In genomic region chr11:114440971-114441810, GRCh38 we compare ENCODE assay signal across 8 cellular contexts. TPM values are rescaled to one million over a fixed set of nuclear protein-coding genes. Genes with fewer than 3 reads are reported as not detected.
A peak's percentile ranks its signal among the peaks of the same experiment; 100 is the strongest.
DNase-seq lines count a peak whose midpoint lies in the region; ATAC-seq and TF ChIP-seq lines count a peak whose summit lies in the region.

No MANE protein-coding gene starts in this region.

- peaks cover 15% of the 10 kb centered on the region for H3K36me3 ChIP-seq in OCI-LY1 (ENCODE audit: insufficient read depth, low read length)
- H3K36me3 ChIP-seq in esophagus muscularis mucosa = peaks cover 8 to 18% (median 10%) of the 10 kb centered on the region in 4 donors
- H3K36me3 ChIP-seq in suprapubic skin = peaks cover 13% of the 10 kb centered on the region

- H3K4me1 Mint-ChIP-seq in activated T-cell treated with anti-CD3 and anti-CD28 coated beads, Interleukin-2, amount 50 U/mL, for 72 hours (ENCODE audit: low read depth) = peaks cover 35% of the 10 kb centered on the region

- H3K9me3 Mint-ChIP-seq in activated T-cell treated with anti-CD3 and anti-CD28 coated beads, Interleukin-2, amount 50 U/mL, for 72 hours = no peaks in the 10 kb centered on the region

- peaks cover 0 to 6% of the 10 kb centered on the region in 2 donors for H3K36me3 Mint-ChIP-seq in activated T-cell treated with anti-CD3 and anti-CD28 coated beads, Interleukin-2, amount 50 U/mL, for 72 hours (ENCODE audit: insufficient read depth in 2 of 2)

- ATAC-seq in activated T-cell treated with anti-CD3 and anti-CD28 coated beads, Interleukin-2, amount 50 U/mL, for 72 hours (replicated peaks in 1 of 2) = no peak
- ATAC-seq in HG02938 (IDR thresholded peaks at IDR 0.05; ENCODE audit: unreplicated experiment) = no peak

- H3K4me1 ChIP-seq in OCI-LY1 (ENCODE audit: insufficient read depth, low read length, severe bottlenecking) = peaks cover 25% of the 10 kb centered on the region
- peaks cover 11 to 35% (median 30%) of the 10 kb centered on the region in 4 donors for H3K4me1 ChIP-seq in esophagus muscularis mucosa
- H3K4me1 ChIP-seq in suprapubic skin = peaks cover 25% of the 10 kb centered on the region

- H3F3A ChIP-seq in OCI-LY1 (ENCODE audit: insufficient read depth, low read length) = no peaks in the 10 kb centered on the region

- TF ChIP-seq EP300 in esophagus muscularis mucosa (IDR thresholded peaks at IDR 0.05) (no peak), suprapubic skin (IDR thresholded peaks at IDR 0.05) (no peak)

- no peak for DNase-seq in activated T-cell treated with anti-CD3 and anti-CD28 coated beads, Interleukin-2, amount 50 U/mL, for 72 hours
- DNase-seq in activated T-cell treated with anti-CD3 and anti-CD28 coated beads for 4 hours (no peak), esophagus muscularis mucosa (ENCODE audit: extremely low spot score) (no peak), suprapubic skin (ENCODE audit: low spot score in 2 of 2) (no peak)
- DNase-seq in activated effector memory CD4-positive, alpha-beta T cell treated with anti-CD3 and anti-CD28 coated beads, Interleukin-2, amount 50 U/mL, for 16 hours = no peak
- no peak for DNase-seq in stimulated activated CD8-positive, alpha-beta memory T cell treated with anti-CD3 and anti-CD28 coated beads, Interleukin-4, amount 100 ng/mL, for 48 hours

- peaks cover 15% of the 10 kb centered on the region for H3K79me2 ChIP-seq in OCI-LY1 (ENCODE audit: insufficient read depth, low read length)

- H3K27me3 Mint-ChIP-seq in activated T-cell treated with anti-CD3 and anti-CD28 coated beads, Interleukin-2, amount 50 U/mL, for 72 hours (ENCODE audit: low read depth) = no peaks in the 10 kb centered on the region

- WGBS in esophagus muscularis mucosa = 76% methylated on average over 8 of the region's 8 CpGs
- 70% methylated on average over 8 of the region's 8 CpGs for WGBS in suprapubic skin

- no peak overlapping the region for H2AFZ ChIP-seq in OCI-LY1 (ENCODE audit: low read length)

- H3K27ac Mint-ChIP-seq in activated T-cell treated with anti-CD3 and anti-CD28 coated beads, Interleukin-2, amount 50 U/mL, for 72 hours = no peak overlapping the region

- H3K9ac ChIP-seq in OCI-LY1 (ENCODE audit: low read length) = no peak overlapping the region; the same call in 1 of the 2 replicates

- peak overlapping the region; percentile 91 for H3K4me2 ChIP-seq in OCI-LY1 (ENCODE audit: low read length)

- intact Hi-C loops in esophagus muscularis mucosa (cut with DNase I) = no loop called here

- H3K9me3 ChIP-seq in OCI-LY1 (ENCODE audit: low read length) = no peaks in the 10 kb centered on the region
- H3K9me3 ChIP-seq in esophagus muscularis mucosa = no peaks in the 10 kb centered on the region
- H3K9me3 ChIP-seq in suprapubic skin = no peaks in the 10 kb centered on the region

- H3K27me3 ChIP-seq in OCI-LY1 (ENCODE audit: insufficient read depth, low read length) (no peaks in the 10 kb centered on the region), esophagus muscularis mucosa (no peaks in the 10 kb centered on the region), suprapubic skin (no peaks in the 10 kb centered on the region)

- no peaks in the 10 kb centered on the region for H4K20me1 ChIP-seq in OCI-LY1 (ENCODE audit: insufficient read depth, low read length)

- H3K27ac ChIP-seq in OCI-LY1 (ENCODE audit: low read depth, low read length, poor library complexity, severe bottlenecking) (no peak overlapping the region), esophagus muscularis mucosa (replicated peaks in 1 of 4) (peak overlapping the region in 3 of 4 donors; percentile 86 to 88 (median 88)), suprapubic skin (peak overlapping the region; percentile 85)

- H3K4me3 Mint-ChIP-seq in activated T-cell treated with anti-CD3 and anti-CD28 coated beads, Interleukin-2, amount 50 U/mL, for 72 hours = peak overlapping the region; percentile 11 to 53

- TF ChIP-seq CTCF in OCI-LY1 (IDR thresholded peaks at IDR 0.05; ENCODE audit: low read length) (no peak), esophagus muscularis mucosa (IDR thresholded peaks at IDR 0.05) (no peak), suprapubic skin (IDR thresholded peaks at IDR 0.05) (no peak)

- TF ChIP-seq POLR2A in esophagus muscularis mucosa (IDR thresholded peaks at IDR 0.05; ENCODE audit: low read depth) = no peak
- no peak for TF ChIP-seq POLR2A in suprapubic skin (IDR thresholded peaks at IDR 0.05)

- H3K9me2 ChIP-seq in OCI-LY1 (ENCODE audit: low read depth, low read length) = no peaks in the 10 kb centered on the region

- peak overlapping the region; percentile 28 for H3K4me3 ChIP-seq in OCI-LY1 (ENCODE audit: low read depth, low read length, poor library complexity, severe bottlenecking)
- peak overlapping the region; percentile 79 to 96 (median 92) for H3K4me3 ChIP-seq in esophagus muscularis mucosa
- peak overlapping the region; percentile 76 for H3K4me3 ChIP-seq in suprapubic skin

RNA-seq across cellular contexts. Expression of gene REXO2, which starts 1.9 kb away (rescaled TPM):
- 10 to 100 TPM; 60.6 to 61.2 TPM for total RNA-seq in activated T-cell treated with anti-CD3 and anti-CD28 coated beads, Interleukin-2, amount 50 U/mL, for 72 hours
- total RNA-seq in esophagus muscularis mucosa (100 to 1,000 TPM in 3 of 4 donors, 10 to 100 TPM in 1; 95.1 to 152 (median 142) TPM), suprapubic skin (100 to 1,000 TPM in 3 of 4 donors, 10 to 100 TPM in 1; 88.7 to 125 (median 109) TPM)

RNA-seq across cellular contexts. Expression of gene RBM7, which starts 40.7 kb away (rescaled TPM):
- 10 to 100 TPM; 40.7 to 52.0 TPM for total RNA-seq in activated T-cell treated with anti-CD3 and anti-CD28 coated beads, Interleukin-2, amount 50 U/mL, for 72 hours
- 10 to 100 TPM; 13.7 to 28.0 (median 17.6) TPM for total RNA-seq in esophagus muscularis mucosa
- total RNA-seq in suprapubic skin = 10 to 100 TPM; 10.2 to 18.4 (median 16.9) TPM

RNA-seq across cellular contexts. Expression of gene C11orf71, which starts 40.9 kb away (rescaled TPM):
- 1 to 10 TPM; 5.9 to 7.1 TPM for total RNA-seq in activated T-cell treated with anti-CD3 and anti-CD28 coated beads, Interleukin-2, amount 50 U/mL, for 72 hours
- total RNA-seq in esophagus muscularis mucosa (1 to 10 TPM; 5.0 to 6.2 (median 5.6) TPM), suprapubic skin (10 to 100 TPM in 3 of 4 donors, 1 to 10 TPM in 1; 9.7 to 13.3 (median 11.8) TPM)

Comparison
In these comparisons a context has a peak if more than half of its experiments do, and no peak if none do; other contexts are left out.
1. H3K4me3 ChIP-seq: peak in every context shown above with its lines; median percentile 92 in esophagus muscularis mucosa; 76 in suprapubic skin; 28 in OCI-LY1.